Comparison of ENCODE assay signal across 8 cellular contexts in genomic region chr5:10564838-10565784, GRCh38. TPM values are rescaled to one million over a fixed set of nuclear protein-coding genes. Genes with fewer than 3 reads are reported as not detected.
A peak's percentile ranks its signal among the peaks of the same experiment; 100 is the strongest.
DNase-seq lines count a peak whose midpoint lies in the region; ATAC-seq and TF ChIP-seq lines count a peak whose summit lies in the region.

No MANE protein-coding gene starts in this region.

- TF ChIP-seq CTCF in IMR-90 (conservative IDR thresholded peaks at IDR 0.05; ENCODE audit: low read depth, low read length) (no peak), astrocyte of the cerebellum (IDR thresholded peaks at IDR 0.05; ENCODE audit: low read depth, low read length, missing control alignments) (no peak), kidney epithelial cell (IDR thresholded peaks at IDR 0.05; ENCODE audit: insufficient read depth, low read length, poor library complexity, severe bottlenecking) (no peak)

- no peak for ATAC-seq in IMR-90 (ENCODE audit: low read depth)

- WGBS in IMR-90 (ENCODE audit: extremely low coverage in 2 of 2, insufficient read length in 1 of 2), 2 experiments = 5% methylated on average over 26 of the region's 61 CpGs; no CpG with 5 or more reads in 1 of the 2 experiments

- no peak for TF ChIP-seq POLR2A in IMR-90 (IDR thresholded peaks at IDR 0.05; ENCODE audit: low read depth, low read length)

- peak overlapping the region; percentile 95 for H3K23ac ChIP-seq in IMR-90 (ENCODE audit: low read depth, low read length)

- H2AFZ ChIP-seq in IMR-90 (replicated peaks; ENCODE audit: low read length, poor library complexity) = peak overlapping the region; percentile 88

- no peaks in the 10 kb centered on the region for H3K27me3 ChIP-seq in CD8-positive, alpha-beta memory T cell (ENCODE audit: insufficient read depth, low read length, poor library complexity, severe bottlenecking)
- no peaks in the 10 kb centered on the region for H3K27me3 ChIP-seq in IMR-90 (ENCODE audit: control insufficient read depth, insufficient read depth, low read length)
- H3K27me3 ChIP-seq in kidney epithelial cell (ENCODE audit: control insufficient read depth, insufficient read depth, low read length) = no peaks in the 10 kb centered on the region
- peaks cover 12 to 24% of the 10 kb centered on the region in 2 donors for H3K27me3 ChIP-seq in stomach smooth muscle (ENCODE audit: control insufficient read depth in 1 of 2, insufficient read depth in 2 of 2, low read length in 2 of 2)

- H3K36me3 ChIP-seq in CD8-positive, alpha-beta memory T cell (ENCODE audit: insufficient read depth, low read length) = no peaks in the 10 kb centered on the region
- H3K36me3 ChIP-seq in IMR-90 (ENCODE audit: control insufficient read depth, insufficient read depth, low read length) (no peaks in the 10 kb centered on the region), kidney epithelial cell (ENCODE audit: control insufficient read depth, insufficient read depth, low read length) (no peaks in the 10 kb centered on the region), stomach smooth muscle (ENCODE audit: control insufficient read depth in 2 of 2, insufficient read depth in 2 of 2, low read length in 2 of 2) (no peaks in the 10 kb centered on the region)

- peaks cover 15 to 22% (median 18%) of the 10 kb centered on the region in 3 donors for H3K4me1 Mint-ChIP-seq in CD8-positive, alpha-beta memory T cell

- peak in 2 of 5 donors; percentile 6 to 7 for DNase-seq in CD8-positive, alpha-beta memory T cell
- DNase-seq in IMR-90 = no peak
- DNase-seq in astrocyte of the cerebellum (ENCODE audit: low read depth) = no peak
- DNase-seq in kidney epithelial cell (ENCODE audit: low read depth) = no peak
- no peak for DNase-seq in GF-D8 (lab: John Stamatoyannopoulos, UW)
- DNase-seq in AG08395 (ENCODE audit: low spot score) = no peak
- DNase-seq in NCI-H1092 (lab: John Stamatoyannopoulos, UW) = no peak

- peak overlapping the region; percentile 81 for H3K4ac ChIP-seq in IMR-90 (ENCODE audit: low read depth, low read length)

- H2BK20ac ChIP-seq in IMR-90 (ENCODE audit: low read depth, low read length) = peak overlapping the region; percentile 10; the same call in 1 of the 2 replicates

- H2BK15ac ChIP-seq in IMR-90 (ENCODE audit: low read depth, low read length) = no peak overlapping the region; the same call in 2 of the 3 replicates

- dilution Hi-C loops in IMR-90 (cut with HindIII; ENCODE audit: low sequenced_read_pairs, unreplicated experiment) = no loop called here

- H4K91ac ChIP-seq in IMR-90 (ENCODE audit: insufficient read depth, low read depth, low read length) = peak overlapping the region; percentile 39

- peak overlapping the region; percentile 64 for H3K14ac ChIP-seq in IMR-90 (replicated peaks; ENCODE audit: low read depth, low read length)

- H3K9me3 ChIP-seq in CD8-positive, alpha-beta memory T cell (ENCODE audit: low read length) = no peaks in the 10 kb centered on the region
- H3K9me3 ChIP-seq in IMR-90 (ENCODE audit: control insufficient read depth, insufficient read depth, low read length) (no peaks in the 10 kb centered on the region), stomach smooth muscle (ENCODE audit: control insufficient read depth in 2 of 2, low read length in 2 of 2) (no peaks in the 10 kb centered on the region)

- H3K18ac ChIP-seq in IMR-90 (ENCODE audit: low read depth, low read length) = peak overlapping the region; percentile 86; the same call in 1 of the 2 replicates

- peak overlapping the region; percentile 33 for H2BK120ac ChIP-seq in IMR-90 (ENCODE audit: low read depth, low read length)

- H3K27ac ChIP-seq in CD8-positive, alpha-beta memory T cell (ENCODE audit: low read depth, low read length) = no peak overlapping the region
- H3K27ac ChIP-seq in IMR-90 (ENCODE audit: insufficient read depth, low read length) = peak overlapping the region; percentile 86
- no peak overlapping the region for H3K27ac ChIP-seq in stomach smooth muscle (ENCODE audit: low read length)

- intact Hi-C loops in IMR-90 (cut with micrococcal nuclease) = loop anchor here (1.0 to 5.0 kb wide), 3 partner anchors 47 to 111 kb away; no protein-coding TSS in a partner anchor

- POLR2A ChIA-PET in CD8-positive, alpha-beta memory T cell (lab: Charles Lee) = no interaction called here
- POLR2A ChIA-PET in IMR-90 (lab: Charles Lee; ENCODE audit: unreplicated experiment) = interaction anchor here (1.1 kb wide), 1 partner anchor 14 kb away, joined by 6 read pairs; no protein-coding TSS in a partner anchor

- peaks cover 18% of the 10 kb centered on the region for H3K9me1 ChIP-seq in IMR-90 (ENCODE audit: insufficient read depth, low read length)

- no peaks in the 10 kb centered on the region for H3K9me3 Mint-ChIP-seq in CD8-positive, alpha-beta memory T cell

- H3K4me2 ChIP-seq in IMR-90 (ENCODE audit: low read depth, low read length) = peak overlapping the region; percentile 82

- peaks cover 10% of the 10 kb centered on the region for H3K4me1 ChIP-seq in CD8-positive, alpha-beta memory T cell (ENCODE audit: insufficient read depth, low read length)
- H3K4me1 ChIP-seq in IMR-90 (ENCODE audit: control insufficient read depth, insufficient read depth, low read length) (peaks cover 28% of the 10 kb centered on the region), stomach smooth muscle (ENCODE audit: control insufficient read depth, insufficient read depth, low read length) (peaks cover 31% of the 10 kb centered on the region)

- H3K27ac Mint-ChIP-seq in CD8-positive, alpha-beta memory T cell = peak overlapping the region in 2 of 8 donors; percentile 17 to 55

- peak overlapping the region; percentile 81 to 93 (median 88) for H3K4me3 Mint-ChIP-seq in CD8-positive, alpha-beta memory T cell

- H2BK5ac ChIP-seq in IMR-90 (ENCODE audit: low read depth, low read length, poor library complexity, severe bottlenecking) = peak overlapping the region; percentile 55

- no peaks in the 10 kb centered on the region for H3K27me3 Mint-ChIP-seq in CD8-positive, alpha-beta memory T cell

- H2AK9ac ChIP-seq in IMR-90 (replicated peaks; ENCODE audit: low read depth, low read length, poor library complexity) = peak overlapping the region; percentile 95

- H3K56ac ChIP-seq in IMR-90 (ENCODE audit: extremely low read depth, insufficient read depth, low read length) = no peak overlapping the region

- H3K79me1 ChIP-seq in IMR-90 (ENCODE audit: low read depth in 1 of 2, low read length in 2 of 2) = peaks cover 17 to 66% of the 10 kb centered on the region in 2 experiments; a peak in 3 of 4 replicates

- H4K5ac ChIP-seq in IMR-90 (ENCODE audit: low read depth, low read length) = no peak overlapping the region

- H4K8ac ChIP-seq in IMR-90 (ENCODE audit: low read depth in 2 of 2, low read length in 2 of 2) = peak overlapping the region in 1 of 2 experiments; percentile 12; a peak in 1 of 4 replicates

- peak overlapping the region; percentile 50 for H3K4me3 ChIP-seq in CD8-positive, alpha-beta memory T cell (ENCODE audit: low read length)
- peak overlapping the region; percentile 99 for H3K4me3 ChIP-seq in IMR-90 (ENCODE audit: insufficient read depth, low read depth, low read length)
- H3K4me3 ChIP-seq in astrocyte of the cerebellum (ENCODE audit: low read depth, low read length) = peak overlapping the region; percentile 81
- H3K4me3 ChIP-seq in kidney epithelial cell (ENCODE audit: low read depth, low read length) = peak overlapping the region; percentile 78
- peak overlapping the region; percentile 63 to 71 for H3K4me3 ChIP-seq in stomach smooth muscle (ENCODE audit: low read length in 2 of 2)

- TF ChIP-seq RAD21 in IMR-90 (IDR thresholded peaks at IDR 0.05; ENCODE audit: low read length) = no peak

- peak overlapping the region; percentile 89 for H3K9ac ChIP-seq in IMR-90 (ENCODE audit: low read depth, low read length)
- H3K9ac ChIP-seq in stomach smooth muscle (ENCODE audit: low read length in 2 of 2) = peak overlapping the region in 1 of 2 donors; percentile 38

- peak overlapping the region; percentile 80; the same call in 1 of the 2 replicates for H2AK5ac ChIP-seq in IMR-90 (ENCODE audit: low read depth, low read length)

- H3K36me3 Mint-ChIP-seq in CD8-positive, alpha-beta memory T cell = no peaks in the 10 kb centered on the region

- in situ Hi-C loops in IMR-90 (cut with MboI; ENCODE audit: low sequenced_read_pairs) (loop anchor here (25.0 kb wide), 1 partner anchor 103 kb away; no protein-coding TSS in a partner anchor), astrocyte of the cerebellum (cut with HindIII; ENCODE audit: low sequenced_read_pairs) (loop anchor here (5.0 kb wide), 1 partner anchor 62 kb away; no protein-coding TSS in a partner anchor)

- BruUV-seq in IMR-90 (replicated peaks; lab: Mats Ljungman, UMichigan) = no TSS peak

- H4K20me1 ChIP-seq in IMR-90 (ENCODE audit: insufficient read depth, low read length) = peaks cover 46% of the 10 kb centered on the region; the same call in 1 of the 2 replicates

- CTCF ChIA-PET in CD8-positive, alpha-beta memory T cell (lab: Charles Lee) = no interaction called here
- CTCF ChIA-PET in IMR-90 (lab: Yijun Ruan, JAX) = no interaction called here

TF ChIP-seq in IMR-90, 13 proteins besides CTCF, POLR2A, EP300 and RAD21:
- TF ChIP-seq CHD1 (IDR thresholded peaks at IDR 0.05; ENCODE audit: low read depth, low read length) (no peak), SMC3 (IDR thresholded peaks at IDR 0.05; ENCODE audit: low read depth, low read length) (no peak), FOS (IDR thresholded peaks at IDR 0.05; ENCODE audit: low read depth, low read length) (no peak), MAFK (IDR thresholded peaks at IDR 0.05; ENCODE audit: low read depth, low read length) (no peak)
- TF ChIP-seq, protein P1, sequence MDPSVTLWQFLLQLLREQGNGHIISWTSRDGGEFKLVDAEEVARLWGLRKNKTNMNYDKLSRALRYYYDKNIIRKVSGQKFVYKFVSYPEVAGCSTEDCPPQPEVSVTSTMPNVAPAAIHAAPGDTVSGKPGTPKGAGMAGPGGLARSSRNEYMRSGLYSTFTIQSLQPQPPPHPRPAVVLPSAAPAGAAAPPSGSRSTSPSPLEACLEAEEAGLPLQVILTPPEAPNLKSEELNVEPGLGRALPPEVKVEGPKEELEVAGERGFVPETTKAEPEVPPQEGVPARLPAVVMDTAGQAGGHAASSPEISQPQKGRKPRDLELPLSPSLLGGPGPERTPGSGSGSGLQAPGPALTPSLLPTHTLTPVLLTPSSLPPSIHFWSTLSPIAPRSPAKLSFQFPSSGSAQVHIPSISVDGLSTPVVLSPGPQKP (IDR thresholded peaks at IDR 0.05; ENCODE audit: borderline replicate concordance, low read depth, low read length) = no peak

RNA-seq across cellular contexts. Expression of gene ANKRD33B, which starts 1.2 kb away (rescaled TPM):
- total RNA-seq in CD8-positive, alpha-beta memory T cell = 10 to 100 TPM; 29.6 to 32.7 TPM
- 0.06 TPM for polyA plus RNA-seq in CD8-positive, alpha-beta memory T cell
- 2.5 and 2.8 TPM in 2 replicates for total RNA-seq in IMR-90 (2012; rRNA removed)
- 3.3 and 3.8 TPM in 2 replicates for polyA plus RNA-seq in IMR-90 (2012; rRNA removed)
- 2.2 and 3.2 TPM in 2 replicates for polyA plus RNA-seq in IMR-90 (2012; cell fraction: cytosol; rRNA removed)
- polyA plus RNA-seq in IMR-90 (2012; cell fraction: nucleus; rRNA removed; ENCODE audit: low replicate concordance) = 13.5 and 13.8 TPM in 2 replicates
- 5.0 and 5.5 TPM in 2 replicates for total RNA-seq in kidney epithelial cell
